8 cellular contexts compared by ENCODE assay signal in genomic region chr9:128648206-128648605, GRCh38. TPM values are rescaled to one million over a fixed set of nuclear protein-coding genes. Genes with fewer than 3 reads are reported as not detected.
DNase-seq lines count a peak whose midpoint lies in the region; ATAC-seq, FAIRE-seq and TF ChIP-seq lines count a peak whose summit lies in the region.
"Not testable (repeated sequence)": the region's sequence is repeated elsewhere in the genome, so short reads cannot be mapped to it uniquely, and the experiment has no call there.

No MANE protein-coding gene starts in this region.

- H3K79me2 ChIP-seq in OCI-LY3 (ENCODE audit: low read length): not testable (repeated sequence)

- H3K9me3 Mint-ChIP-seq in activated CD4-positive, alpha-beta T cell treated with anti-CD3 and anti-CD28 coated beads, Interleukin-2, amount 10 ng/mL, durations not matched to agents 24 days and 14 days: not testable (repeated sequence)

- H2AFZ ChIP-seq in OCI-LY3 (ENCODE audit: low read depth, low read length): not testable (repeated sequence)

- not testable (repeated sequence) for H3K4me3 Mint-ChIP-seq in activated CD4-positive, alpha-beta T cell treated with anti-CD3 and anti-CD28 coated beads, Interleukin-2, amount 10 ng/mL, durations not matched to agents 24 days and 14 days

- H4K20me1 ChIP-seq in OCI-LY3 (ENCODE audit: insufficient read depth, low read length): not testable (repeated sequence)

- not testable (repeated sequence) for H3K9ac ChIP-seq in OCI-LY3 (ENCODE audit: low read length)

- intact Hi-C loops in activated CD4-positive, alpha-beta T cell treated with anti-CD3 and anti-CD28 coated beads, Interleukin-2, amount 10 ng/mL, durations not matched to agents 24 days and 14 days (cut with micrococcal nuclease); mucosa of descending colon (cut with DNase I, micrococcal nuclease): not testable (repeated sequence)

- TF ChIP-seq POLR2A in GM12892 (IDR thresholded peaks at IDR 0.05; ENCODE audit: low read depth, low read length): not testable (repeated sequence)

- TF ChIP-seq CTCF in OCI-LY3 (IDR thresholded peaks at IDR 0.05; ENCODE audit: low read depth, low read length) (peak; percentile 39), fibroblast of mammary gland (conservative IDR thresholded peaks at IDR 0.05; ENCODE audit: control insufficient read depth, insufficient read depth, low read depth, low read length) (peak; percentile 23)
- not testable (repeated sequence) for TF ChIP-seq CTCF in mucosa of descending colon (IDR thresholded peaks at IDR 0.05)

- not testable (repeated sequence) for H3K4me1 Mint-ChIP-seq in activated CD4-positive, alpha-beta T cell treated with anti-CD3 and anti-CD28 coated beads, Interleukin-2, amount 10 ng/mL, durations not matched to agents 24 days and 14 days

- H3K27me3 Mint-ChIP-seq in activated CD4-positive, alpha-beta T cell treated with anti-CD3 and anti-CD28 coated beads, Interleukin-2, amount 10 ng/mL, durations not matched to agents 24 days and 14 days: not testable (repeated sequence)

- not testable (repeated sequence) for H3K27ac Mint-ChIP-seq in activated CD4-positive, alpha-beta T cell treated with anti-CD3 and anti-CD28 coated beads, Interleukin-2, amount 10 ng/mL, durations not matched to agents 24 days and 14 days

- not testable (repeated sequence) for H3K4me1 ChIP-seq in OCI-LY3 (ENCODE audit: low read length); mucosa of descending colon (ENCODE audit: low read depth)

- H3K36me3 ChIP-seq in OCI-LY3 (replicated peaks; ENCODE audit: low read depth, low read length); mucosa of descending colon (ENCODE audit: low read depth): not testable (repeated sequence)

- H3K27me3 ChIP-seq in OCI-LY3 (ENCODE audit: low read depth, low read length): not testable (repeated sequence)

- not testable (repeated sequence) for FAIRE-seq in GM12892 (lab: Jason Lieb, UNC)

- DNase-seq in ACHN: peak; percentile 43
- peak; percentile 26 for DNase-seq in GM12892 (ENCODE audit: insufficient read length)
- peak; percentile 92 for DNase-seq in activated CD4-positive, alpha-beta T cell treated with anti-CD3 and anti-CD28 coated beads, Interleukin-2, amount 10 ng/mL, durations not matched to agents 24 days and 14 days
- DNase-seq in activated naive CD4-positive, alpha-beta T cell treated with anti-CD3 and anti-CD28 coated beads, Interleukin-2, amount 50 U/mL, for 16 hours: peak; percentile 77
- DNase-seq in fibroblast of mammary gland (ENCODE audit: low read depth): peak; percentile 55
- peak in 2 of 3 donors; percentile 68 to 72 for DNase-seq in mucosa of descending colon
- DNase-seq in stimulated activated CD4-positive, alpha-beta T cell treated with anti-CD3 and anti-CD28 coated beads, TNF-alpha, amount 100 ng/mL, for 4 hours (ENCODE audit: low read depth in 3 of 3): peak; percentile 44 to 51 (median 46)

- H3K9me3 ChIP-seq in OCI-LY3 (ENCODE audit: insufficient read depth, low read length); mucosa of descending colon: not testable (repeated sequence)

- H3K27ac ChIP-seq in OCI-LY3 (ENCODE audit: low read length): not testable (repeated sequence)

- in situ Hi-C loops in ACHN (cut with HindIII; ENCODE audit: low pct_ligation_motif_present, low pct_unique_long_range_greater_than_20kb, low sequenced_read_pairs): not testable (repeated sequence)

- not testable (repeated sequence) for H3K36me3 Mint-ChIP-seq in activated CD4-positive, alpha-beta T cell treated with anti-CD3 and anti-CD28 coated beads, Interleukin-2, amount 10 ng/mL, durations not matched to agents 24 days and 14 days (ENCODE audit: low read depth)

- ATAC-seq in mucosa of descending colon: peak; percentile 82

- not testable (repeated sequence) for H3K4me3 ChIP-seq in OCI-LY3 (ENCODE audit: low read length); fibroblast of mammary gland (ENCODE audit: control insufficient read depth, low read depth, low read length); mucosa of descending colon

- H3K4me2 ChIP-seq in OCI-LY3 (ENCODE audit: low read length): not testable (repeated sequence)

RNA-seq across cellular contexts. Expression of gene DYNC2I2, which starts 8.4 kb away (rescaled TPM):
- 19.2 TPM for polyA plus RNA-seq in GM12892 (2012; ENCODE audit: missing spikeins)
- 47.4 and 47.7 TPM in 2 replicates for total RNA-seq in activated CD4-positive, alpha-beta T cell treated with anti-CD3 and anti-CD28 coated beads, Interleukin-2, amount 10 ng/mL, durations not matched to agents 24 days and 14 days
- total RNA-seq in mucosa of descending colon: 10 to 100 TPM; 36.7 to 46.3 (median 43.7) TPM

RNA-seq across cellular contexts. Expression of gene SET, which starts 40.8 kb away (rescaled TPM):
- polyA plus RNA-seq in GM12892 (2012; ENCODE audit: missing spikeins): 546 TPM
- 831 and 846 TPM in 2 replicates for total RNA-seq in activated CD4-positive, alpha-beta T cell treated with anti-CD3 and anti-CD28 coated beads, Interleukin-2, amount 10 ng/mL, durations not matched to agents 24 days and 14 days
- 100 to 1,000 TPM; 174 to 272 (median 212) TPM for total RNA-seq in mucosa of descending colon

RNA-seq across cellular contexts. Expression of gene PKN3, which starts 54.1 kb away (rescaled TPM):
- polyA plus RNA-seq in GM12892 (2012; ENCODE audit: missing spikeins): 4.9 TPM
- total RNA-seq in activated CD4-positive, alpha-beta T cell treated with anti-CD3 and anti-CD28 coated beads, Interleukin-2, amount 10 ng/mL, durations not matched to agents 24 days and 14 days: 22.9 and 24.3 TPM in 2 replicates
- 1 to 10 TPM; 2.5 to 4.9 (median 3.8) TPM for total RNA-seq in mucosa of descending colon

Comparison
In these comparisons a context has a peak if more than half of its experiments do, and no peak if none do; other contexts are left out.
1. DNase-seq: peak in every context shown above with its lines; median percentile 92 in activated CD4-positive, alpha-beta T cell treated with anti-CD3 and anti-CD28 coated beads, Interleukin-2, amount 10 ng/mL, durations not matched to agents 24 days and 14 days; 77 in activated naive CD4-positive, alpha-beta T cell treated with anti-CD3 and anti-CD28 coated beads, Interleukin-2, amount 50 U/mL, for 16 hours; 70 in mucosa of descending colon; 55 in fibroblast of mammary gland; 46 in stimulated activated CD4-positive, alpha-beta T cell treated with anti-CD3 and anti-CD28 coated beads, TNF-alpha, amount 100 ng/mL, for 4 hours; 43 in ACHN; 26 in GM12892.